In genomic region chr19:46600393-46601317, GRCh38 we compare ENCODE assay signal across 1 cellular context.
TF ChIP-seq lines count a peak whose summit lies in the region.

No MANE protein-coding gene starts in this region.

TF ChIP-seq in HepG2, 621 proteins besides CTCF, POLR2A, EP300 and RAD21 (continued from another document and continues in another):
- TF ChIP-seq TBL1XR1 (IDR thresholded peaks at IDR 0.05; ENCODE audit: borderline replicate concordance, low read length, partially characterized antibody) = peak; percentile 24
- TF ChIP-seq, protein P1, sequence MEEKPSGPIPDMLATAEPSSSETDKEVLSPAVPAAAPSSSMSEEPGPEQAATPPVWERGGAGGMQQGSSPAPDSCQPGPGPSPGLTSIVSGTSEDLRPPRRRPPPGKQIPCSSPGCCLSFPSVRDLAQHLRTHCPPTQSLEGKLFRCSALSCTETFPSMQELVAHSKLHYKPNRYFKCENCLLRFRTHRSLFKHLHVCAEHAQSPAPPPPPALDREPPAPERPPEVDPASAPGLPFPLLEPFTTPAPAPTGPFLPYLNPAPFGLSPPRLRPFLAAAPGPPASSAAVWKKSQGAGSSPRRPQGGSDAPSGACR (CRISPR knock-in tag; IDR thresholded peaks at IDR 0.05) = peak; percentile 89; the same call in 1 of the 2 replicates
- TF ChIP-seq ZNF543 (CRISPR knock-in tag; IDR thresholded peaks at IDR 0.05) = no peak
- TF ChIP-seq HINFP (CRISPR knock-in tag; IDR thresholded peaks at IDR 0.05; ENCODE audit: low read depth) = no peak
- TF ChIP-seq FOSL1 (CRISPR knock-in tag; IDR thresholded peaks at IDR 0.05; ENCODE audit: borderline replicate concordance) = no peak
- no peak for TF ChIP-seq CBX2 (IDR thresholded peaks at IDR 0.05; ENCODE audit: low read depth, low read length)
- no peak for TF ChIP-seq CBX2 (CRISPR knock-in tag; IDR thresholded peaks at IDR 0.05; ENCODE audit: low read depth)
- TF ChIP-seq ZNF552 (CRISPR knock-in tag; IDR thresholded peaks at IDR 0.05; ENCODE audit: borderline replicate concordance) = no peak
- peak; percentile 40; the same call in 1 of the 2 replicates for TF ChIP-seq FOXA3 (CRISPR knock-in tag; IDR thresholded peaks at IDR 0.05)
- peak; percentile 94 for TF ChIP-seq SP5 (CRISPR knock-in tag; IDR thresholded peaks at IDR 0.05; ENCODE audit: borderline replicate concordance, low read depth)
- no peak for TF ChIP-seq ZNF841 (CRISPR knock-in tag; IDR thresholded peaks at IDR 0.05; ENCODE audit: borderline replicate concordance)
- TF ChIP-seq, protein P2, sequence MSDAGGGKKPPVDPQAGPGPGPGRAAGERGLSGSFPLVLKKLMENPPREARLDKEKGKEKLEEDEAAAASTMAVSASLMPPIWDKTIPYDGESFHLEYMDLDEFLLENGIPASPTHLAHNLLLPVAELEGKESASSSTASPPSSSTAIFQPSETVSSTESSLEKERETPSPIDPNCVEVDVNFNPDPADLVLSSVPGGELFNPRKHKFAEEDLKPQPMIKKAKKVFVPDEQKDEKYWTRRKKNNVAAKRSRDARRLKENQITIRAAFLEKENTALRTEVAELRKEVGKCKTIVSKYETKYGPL (CRISPR knock-in tag; IDR thresholded peaks at IDR 0.05) = no peak
- TF ChIP-seq SOX6 (IDR thresholded peaks at IDR 0.05) = no peak
- peak; percentile 45; the same call in 1 of the 2 replicates for TF ChIP-seq SOX6 (CRISPR knock-in tag; IDR thresholded peaks at IDR 0.05)
- no peak for TF ChIP-seq CSRNP2 (CRISPR knock-in tag; conservative IDR thresholded peaks at IDR 0.05; ENCODE audit: low read depth)
- TF ChIP-seq ZNF788 (CRISPR knock-in tag; IDR thresholded peaks at IDR 0.05; ENCODE audit: borderline replicate concordance) = peak; percentile 81
- TF ChIP-seq, protein P3, sequence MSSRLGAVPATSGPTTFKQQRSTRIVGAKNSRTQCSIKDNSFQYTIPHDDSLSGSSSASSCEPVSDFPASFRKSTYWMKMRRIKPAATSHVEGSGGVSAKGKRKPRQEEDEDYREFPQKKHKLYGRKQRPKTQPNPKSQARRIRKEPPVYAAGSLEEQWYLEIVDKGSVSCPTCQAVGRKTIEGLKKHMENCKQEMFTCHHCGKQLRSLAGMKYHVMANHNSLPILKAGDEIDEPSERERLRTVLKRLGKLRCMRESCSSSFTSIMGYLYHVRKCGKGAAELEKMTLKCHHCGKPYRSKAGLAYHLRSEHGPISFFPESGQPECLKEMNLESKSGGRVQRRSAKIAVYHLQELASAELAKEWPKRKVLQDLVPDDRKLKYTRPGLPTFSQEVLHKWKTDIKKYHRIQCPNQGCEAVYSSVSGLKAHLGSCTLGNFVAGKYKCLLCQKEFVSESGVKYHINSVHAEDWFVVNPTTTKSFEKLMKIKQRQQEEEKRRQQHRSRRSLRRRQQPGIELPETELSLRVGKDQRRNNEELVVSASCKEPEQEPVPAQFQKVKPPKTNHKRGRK (CRISPR knock-in tag; IDR thresholded peaks at IDR 0.05) = no peak
- peak; percentile 75 for TF ChIP-seq SRSF1 (optimal IDR thresholded peaks at IDR 0.05; ENCODE audit: low read depth, low read length)
- no peak for TF ChIP-seq ZNF138 (CRISPR knock-in tag; IDR thresholded peaks at IDR 0.05; ENCODE audit: low read depth)
- TF ChIP-seq PPARG (CRISPR knock-in tag; conservative IDR thresholded peaks at IDR 0.05) = no peak
- TF ChIP-seq ZNF775 (CRISPR knock-in tag; IDR thresholded peaks at IDR 0.05; ENCODE audit: borderline replicate concordance) = no peak
- no peak; the same call in 1 of the 2 replicates for TF ChIP-seq EEA1 (CRISPR knock-in tag; IDR thresholded peaks at IDR 0.05; ENCODE audit: borderline replicate concordance)
- TF ChIP-seq ZNF776 (CRISPR knock-in tag; IDR thresholded peaks at IDR 0.05) = no peak
- TF ChIP-seq PREB (CRISPR knock-in tag; IDR thresholded peaks at IDR 0.05) = no peak
- TF ChIP-seq AKNA (CRISPR knock-in tag; IDR thresholded peaks at IDR 0.05; ENCODE audit: borderline replicate concordance) = no peak
- TF ChIP-seq FOXO4 (CRISPR knock-in tag; conservative IDR thresholded peaks at IDR 0.05) = 0 out of 2 replicates have a peak, but pooled peaks have one; percentile 29
- no peak for TF ChIP-seq ZNF136 (CRISPR knock-in tag; IDR thresholded peaks at IDR 0.05; ENCODE audit: low read depth)
- TF ChIP-seq TP53 (CRISPR knock-in tag; conservative IDR thresholded peaks at IDR 0.05) = peak; percentile 77; the same call in 1 of the 2 replicates
- TF ChIP-seq, protein P4, sequence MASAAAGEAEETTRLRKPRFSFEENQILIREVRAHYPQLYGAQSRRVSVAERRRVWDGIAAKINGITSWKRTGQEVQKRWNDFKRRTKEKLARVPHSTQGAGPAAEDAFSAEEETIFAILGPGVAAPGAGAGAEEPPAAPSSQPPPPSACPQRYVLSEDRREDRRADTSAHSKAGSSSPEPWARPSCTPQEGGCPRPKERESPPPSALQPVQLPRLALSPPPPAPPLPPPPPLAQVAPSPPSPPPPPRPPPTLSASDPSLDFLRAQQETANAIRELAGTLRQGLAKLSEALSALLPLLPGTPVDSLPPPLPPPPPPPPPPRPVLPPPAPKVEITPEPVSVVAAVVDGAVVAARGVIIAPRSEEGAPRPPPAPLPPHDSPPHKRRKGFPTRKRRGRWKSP (CRISPR knock-in tag; IDR thresholded peaks at IDR 0.05) = no peak
- peak; percentile 44; the same call in 1 of the 2 replicates for TF ChIP-seq AHR (CRISPR knock-in tag; IDR thresholded peaks at IDR 0.05)
- peak; percentile 84 for TF ChIP-seq SKI (IDR thresholded peaks at IDR 0.05; ENCODE audit: partially characterized antibody)
- TF ChIP-seq KLF11 (CRISPR knock-in tag; IDR thresholded peaks at IDR 0.05) = no peak
- 0 out of 2 replicates have a peak, but pooled peaks have one; percentile 24 for TF ChIP-seq ZNF564 (CRISPR knock-in tag; IDR thresholded peaks at IDR 0.05)
- TF ChIP-seq LCORL (IDR thresholded peaks at IDR 0.05) = no peak
- TF ChIP-seq LCORL (CRISPR knock-in tag; IDR thresholded peaks at IDR 0.05) = peak; percentile 79
- peak; percentile 90 for TF ChIP-seq SPEN (CRISPR knock-in tag; IDR thresholded peaks at IDR 0.05; ENCODE audit: low read depth)
- TF ChIP-seq ZNF451 (CRISPR knock-in tag; IDR thresholded peaks at IDR 0.05) = peak; percentile 54; the same call in 1 of the 2 replicates
- TF ChIP-seq ZHX1 (CRISPR knock-in tag; IDR thresholded peaks at IDR 0.05; ENCODE audit: low read depth) = peak; percentile 71; the same call in 1 of the 2 replicates
- TF ChIP-seq FLYWCH1 (CRISPR knock-in tag; IDR thresholded peaks at IDR 0.05) = 0 out of 2 replicates have a peak, but pooled peaks have one; percentile 71
- TF ChIP-seq CREM (IDR thresholded peaks at IDR 0.05) = peak; percentile 86
- no peak for TF ChIP-seq CREM (CRISPR knock-in tag; IDR thresholded peaks at IDR 0.05)
- no peak for TF ChIP-seq GPN1 (CRISPR knock-in tag; IDR thresholded peaks at IDR 0.05; ENCODE audit: borderline replicate concordance)
